In the genomic region with DNA sequence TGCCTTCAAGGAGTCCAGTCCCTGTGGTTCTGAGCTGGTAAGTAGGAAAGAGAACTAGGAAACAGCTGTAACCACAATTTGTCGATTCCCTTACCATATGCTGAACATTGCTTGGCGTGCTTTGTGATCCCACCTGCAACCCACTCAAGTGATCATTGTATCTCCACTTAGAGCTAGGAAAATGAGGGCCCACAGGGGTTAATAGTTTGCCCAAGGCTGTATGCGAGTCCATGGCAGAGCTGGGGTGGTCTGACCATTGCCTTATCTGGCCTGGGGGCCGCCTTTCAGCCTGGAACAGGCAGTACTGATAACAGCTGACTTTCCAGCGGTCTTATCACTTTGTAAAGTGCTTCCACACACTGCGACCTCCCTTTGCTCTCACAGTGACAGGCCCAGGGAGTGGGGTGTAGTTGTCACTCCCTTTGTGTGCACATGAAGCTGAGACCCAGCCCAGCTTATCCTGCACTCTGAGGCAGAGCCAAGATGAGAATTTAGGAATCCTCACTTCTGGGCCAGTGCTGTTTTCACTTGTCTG, we compare ENCODE assay signal across 1 cellular context.
TF ChIP-seq lines count a peak whose summit lies in the region.

No MANE protein-coding gene starts in this region.

TF ChIP-seq in GM23338, 12 proteins besides CTCF, POLR2A, EP300 and RAD21 (continued from another document):
- TF ChIP-seq CREB1 (CRISPR knock-in tag; IDR thresholded peaks at IDR 0.05; ENCODE audit: low read depth) (no peak), ZNF331 (CRISPR knock-in tag; IDR thresholded peaks at IDR 0.05; ENCODE audit: low read depth) (no peak)
